1 cellular context compared by ENCODE assay signal in the genomic region with DNA sequence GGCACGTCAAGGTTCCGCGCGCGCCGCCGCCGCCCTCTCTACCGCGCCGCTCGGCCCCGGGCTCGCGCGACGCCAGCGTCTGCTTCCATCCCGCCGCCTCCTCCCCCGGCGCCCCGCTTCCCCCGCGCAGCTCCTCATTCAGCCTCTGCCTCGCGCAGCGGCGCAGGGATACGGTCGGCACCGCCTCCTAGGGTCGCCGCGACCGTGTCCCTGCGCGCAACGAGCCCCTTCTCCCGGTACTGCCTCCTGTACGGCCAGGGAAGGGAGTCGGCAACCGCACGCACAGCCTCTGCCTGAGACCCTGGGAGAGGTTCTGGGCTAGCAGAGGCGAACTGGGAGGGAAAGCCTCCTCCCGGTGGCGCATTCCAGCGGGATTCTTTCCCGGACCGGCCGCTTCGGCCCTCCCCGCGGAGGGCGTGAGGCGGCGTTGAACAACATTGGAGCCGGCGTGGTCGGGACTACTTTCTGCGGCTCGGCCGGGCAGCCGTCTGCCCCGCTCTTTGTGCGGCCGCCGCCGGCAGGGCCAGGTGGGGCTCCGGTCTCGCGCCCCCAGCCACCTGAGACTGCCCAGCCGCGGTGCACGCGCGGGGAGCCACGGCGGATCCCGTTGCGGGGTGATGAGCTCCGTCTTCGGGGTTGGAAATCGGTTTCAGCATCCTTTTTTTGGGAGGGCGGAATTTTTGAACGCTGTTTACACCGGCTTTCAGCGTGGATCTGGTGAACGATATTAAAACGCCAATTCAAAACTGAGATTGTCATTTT.
TF ChIP-seq lines count a peak whose summit lies in the region.

Gene LRP6 (minus strand): TSS at position 172 of the 762 bp plus-strand sequence. CDS start 309 bp downstream, outside the sequence.

TF ChIP-seq in K562, 482 proteins besides CTCF, POLR2A, EP300 and RAD21 (continued from another document and continues in another):
- TF ChIP-seq TSHZ1 (CRISPR knock-in tag; IDR thresholded peaks at IDR 0.05) (no peak), TCFL5 (CRISPR knock-in tag; conservative IDR thresholded peaks at IDR 0.05) (no peak), ELF2 (CRISPR knock-in tag; IDR thresholded peaks at IDR 0.05) (no peak; the same call in 1 of the 2 replicates), BCL6 (CRISPR knock-in tag; IDR thresholded peaks at IDR 0.05) (no peak), BRD9 (IDR thresholded peaks at IDR 0.05; ENCODE audit: low read depth, partially characterized antibody) (peak; percentile 53), RFX7 (CRISPR knock-in tag; IDR thresholded peaks at IDR 0.05) (no peak), SLC30A9 (CRISPR knock-in tag; IDR thresholded peaks at IDR 0.05) (no peak), GATAD2B (IDR thresholded peaks at IDR 0.05; ENCODE audit: borderline replicate concordance) (no peak), NFRKB (IDR thresholded peaks at IDR 0.05; ENCODE audit: low read depth) (peak; percentile 98), MEIS2 (IDR thresholded peaks at IDR 0.05; ENCODE audit: partially characterized antibody) (no peak), HNRNPL (IDR thresholded peaks at IDR 0.05; ENCODE audit: low read depth, low read length) (no peak), KDM5B (IDR thresholded peaks at IDR 0.05; ENCODE audit: insufficient replicate concordance, low read depth, low read length) (peak; percentile 84), GTF2F1 (IDR thresholded peaks at IDR 0.05; ENCODE audit: low read depth, low read length) (peak; percentile 33; the same call in 1 of the 2 replicates), NR0B1 (IDR thresholded peaks at IDR 0.05; ENCODE audit: partially characterized antibody) (no peak), MXD1 (CRISPR knock-in tag; IDR thresholded peaks at IDR 0.05; ENCODE audit: borderline replicate concordance, poor library complexity, severe bottlenecking) (no peak), ZNF766 (CRISPR knock-in tag; conservative IDR thresholded peaks at IDR 0.05) (no peak), ZNF23 (CRISPR knock-in tag; IDR thresholded peaks at IDR 0.05) (no peak), FOXP1 (CRISPR knock-in tag; IDR thresholded peaks at IDR 0.05) (peak; percentile 74), FOXK2 (conservative IDR thresholded peaks at IDR 0.05 in 1 of 2, IDR thresholded peaks at IDR 0.05 in 1 of 2; ENCODE audit: low read depth in 2 of 2) (peak in 1 of 2 experiments; percentile 82; a peak in 3 of 4 replicates), SIRT6 (IDR thresholded peaks at IDR 0.05; ENCODE audit: low read depth, low read length) (no peak), TOE1 (IDR thresholded peaks at IDR 0.05; ENCODE audit: borderline replicate concordance) (peak; percentile 86), TOE1 (CRISPR knock-in tag; IDR thresholded peaks at IDR 0.05; ENCODE audit: borderline replicate concordance, low read depth) (no peak), CUX1 (CRISPR knock-in tag; IDR thresholded peaks at IDR 0.05) (no peak), GABPB2 (CRISPR knock-in tag; conservative IDR thresholded peaks at IDR 0.05) (no peak)
- TF ChIP-seq, protein P1, sequence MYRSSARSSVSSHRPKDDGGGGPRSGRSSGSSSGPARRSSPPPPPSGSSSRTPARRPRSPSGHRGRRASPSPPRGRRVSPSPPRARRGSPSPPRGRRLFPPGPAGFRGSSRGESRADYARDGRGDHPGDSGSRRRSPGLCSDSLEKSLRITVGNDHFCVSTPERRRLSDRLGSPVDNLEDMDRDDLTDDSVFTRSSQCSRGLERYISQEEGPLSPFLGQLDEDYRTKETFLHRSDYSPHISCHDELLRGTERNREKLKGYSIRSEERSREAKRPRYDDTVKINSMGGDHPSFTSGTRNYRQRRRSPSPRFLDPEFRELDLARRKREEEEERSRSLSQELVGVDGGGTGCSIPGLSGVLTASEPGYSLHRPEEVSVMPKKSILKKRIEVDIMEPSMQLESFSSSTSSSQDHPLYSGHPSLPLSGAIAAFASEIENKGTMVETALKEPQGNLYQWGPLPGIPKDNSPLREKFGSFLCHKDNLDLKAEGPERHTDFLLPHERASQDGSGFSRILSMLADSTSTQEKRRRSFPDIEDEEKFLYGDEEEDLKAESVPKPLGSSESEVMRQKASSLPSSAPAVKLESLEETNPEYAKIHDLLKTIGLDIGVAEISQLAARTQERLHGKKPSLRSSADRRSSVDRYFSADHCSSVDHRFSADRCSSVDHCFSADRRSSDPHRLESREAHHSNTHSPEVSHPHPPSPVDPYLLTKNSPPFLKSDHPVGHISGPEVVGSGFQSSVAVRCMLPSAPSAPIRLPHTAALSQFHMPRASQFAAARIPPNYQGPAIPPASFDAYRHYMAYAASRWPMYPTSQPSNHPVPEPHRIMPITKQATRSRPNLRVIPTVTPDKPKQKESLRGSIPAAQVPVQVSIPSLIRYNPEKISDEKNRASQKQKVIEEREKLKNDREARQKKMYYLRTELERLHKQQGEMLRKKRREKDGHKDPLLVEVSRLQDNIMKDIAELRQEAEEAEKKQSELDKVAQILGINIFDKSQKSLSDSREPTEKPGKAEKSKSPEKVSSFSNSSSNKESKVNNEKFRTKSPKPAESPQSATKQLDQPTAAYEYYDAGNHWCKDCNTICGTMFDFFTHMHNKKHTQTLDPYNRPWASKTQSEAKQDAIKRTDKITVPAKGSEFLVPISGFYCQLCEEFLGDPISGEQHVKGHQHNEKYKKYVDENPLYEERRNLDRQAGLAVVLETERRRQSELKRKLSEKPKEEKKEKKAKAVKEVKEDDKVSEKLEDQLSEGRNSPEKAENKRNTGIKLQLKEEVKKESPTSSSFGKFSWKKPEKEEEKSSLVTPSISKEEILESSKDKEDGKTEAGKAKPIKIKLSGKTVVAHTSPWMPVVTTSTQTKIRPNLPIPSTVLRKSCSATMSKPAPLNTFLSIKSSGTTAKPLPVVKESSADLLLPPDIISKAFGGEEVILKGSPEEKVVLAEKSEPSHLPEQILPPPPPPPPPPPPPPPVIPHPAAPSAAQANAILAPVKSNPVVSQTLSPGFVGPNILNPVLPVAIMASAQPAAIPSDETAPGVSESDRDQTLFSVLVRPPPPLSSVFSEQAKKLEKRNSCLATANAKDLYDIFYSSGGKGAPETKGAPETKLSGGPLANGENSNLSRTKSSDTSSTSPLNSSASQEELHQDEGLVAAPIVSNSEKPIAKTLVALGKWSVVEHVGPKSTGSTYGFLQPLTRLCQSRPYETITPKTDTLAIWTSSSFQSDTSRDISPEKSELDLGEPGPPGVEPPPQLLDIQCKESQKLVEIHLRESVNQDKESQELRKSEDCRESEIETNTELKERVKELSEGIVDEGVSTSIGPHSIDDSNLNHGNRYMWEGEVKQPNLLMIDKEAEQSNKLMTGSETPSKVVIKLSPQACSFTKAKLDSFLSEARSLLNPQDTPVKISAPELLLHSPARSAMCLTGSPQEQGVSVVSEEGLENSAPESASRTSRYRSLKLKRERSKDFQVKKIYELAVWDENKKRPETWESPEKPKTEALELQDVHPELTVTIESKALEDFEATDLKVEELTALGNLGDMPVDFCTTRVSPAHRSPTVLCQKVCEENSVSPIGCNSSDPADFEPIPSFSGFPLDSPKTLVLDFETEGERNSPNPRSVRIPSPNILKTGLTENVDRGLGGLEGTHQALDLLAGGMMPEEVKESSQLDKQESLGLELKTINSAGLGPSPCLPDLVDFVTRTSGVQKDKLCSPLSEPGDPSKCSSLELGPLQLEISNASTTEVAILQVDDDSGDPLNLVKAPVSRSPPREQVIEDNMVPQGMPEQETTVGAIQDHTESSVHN (IDR thresholded peaks at IDR 0.05; ENCODE audit: borderline replicate concordance in 1 of 2, low read depth in 1 of 2) = no peak
- TF ChIP-seq, protein P2, sequence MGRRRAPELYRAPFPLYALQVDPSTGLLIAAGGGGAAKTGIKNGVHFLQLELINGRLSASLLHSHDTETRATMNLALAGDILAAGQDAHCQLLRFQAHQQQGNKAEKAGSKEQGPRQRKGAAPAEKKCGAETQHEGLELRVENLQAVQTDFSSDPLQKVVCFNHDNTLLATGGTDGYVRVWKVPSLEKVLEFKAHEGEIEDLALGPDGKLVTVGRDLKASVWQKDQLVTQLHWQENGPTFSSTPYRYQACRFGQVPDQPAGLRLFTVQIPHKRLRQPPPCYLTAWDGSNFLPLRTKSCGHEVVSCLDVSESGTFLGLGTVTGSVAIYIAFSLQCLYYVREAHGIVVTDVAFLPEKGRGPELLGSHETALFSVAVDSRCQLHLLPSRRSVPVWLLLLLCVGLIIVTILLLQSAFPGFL (CRISPR knock-in tag; IDR thresholded peaks at IDR 0.05) = no peak
- TF ChIP-seq, protein P3, sequence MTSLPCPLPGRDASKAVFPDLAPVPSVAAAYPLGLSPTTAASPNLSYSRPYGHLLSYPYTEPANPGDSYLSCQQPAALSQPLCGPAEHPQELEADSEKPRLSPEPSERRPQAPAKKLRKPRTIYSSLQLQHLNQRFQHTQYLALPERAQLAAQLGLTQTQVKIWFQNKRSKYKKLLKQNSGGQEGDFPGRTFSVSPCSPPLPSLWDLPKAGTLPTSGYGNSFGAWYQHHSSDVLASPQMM (CRISPR knock-in tag; IDR thresholded peaks at IDR 0.05) = no peak
- TF ChIP-seq, protein P4, sequence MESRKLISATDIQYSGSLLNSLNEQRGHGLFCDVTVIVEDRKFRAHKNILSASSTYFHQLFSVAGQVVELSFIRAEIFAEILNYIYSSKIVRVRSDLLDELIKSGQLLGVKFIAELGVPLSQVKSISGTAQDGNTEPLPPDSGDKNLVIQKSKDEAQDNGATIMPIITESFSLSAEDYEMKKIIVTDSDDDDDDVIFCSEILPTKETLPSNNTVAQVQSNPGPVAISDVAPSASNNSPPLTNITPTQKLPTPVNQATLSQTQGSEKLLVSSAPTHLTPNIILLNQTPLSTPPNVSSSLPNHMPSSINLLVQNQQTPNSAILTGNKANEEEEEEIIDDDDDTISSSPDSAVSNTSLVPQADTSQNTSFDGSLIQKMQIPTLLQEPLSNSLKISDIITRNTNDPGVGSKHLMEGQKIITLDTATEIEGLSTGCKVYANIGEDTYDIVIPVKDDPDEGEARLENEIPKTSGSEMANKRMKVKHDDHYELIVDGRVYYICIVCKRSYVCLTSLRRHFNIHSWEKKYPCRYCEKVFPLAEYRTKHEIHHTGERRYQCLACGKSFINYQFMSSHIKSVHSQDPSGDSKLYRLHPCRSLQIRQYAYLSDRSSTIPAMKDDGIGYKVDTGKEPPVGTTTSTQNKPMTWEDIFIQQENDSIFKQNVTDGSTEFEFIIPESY (CRISPR knock-in tag; IDR thresholded peaks at IDR 0.05) = peak; percentile 57; the same call in 1 of the 2 replicates
